Comparison of ENCODE assay signal across 1 cellular context in genomic region chr7:36366649-36367560, GRCh38.
TF ChIP-seq lines count a peak whose summit lies in the region.

No MANE protein-coding gene starts in this region.

TF ChIP-seq in HepG2, 621 proteins besides CTCF, POLR2A, EP300 and RAD21 (continued from another document and continues in another):
- peak; percentile 48; the same call in 1 of the 2 replicates for TF ChIP-seq ZNF788 (CRISPR knock-in tag; IDR thresholded peaks at IDR 0.05; ENCODE audit: borderline replicate concordance)
- no peak for TF ChIP-seq FOSL1 (CRISPR knock-in tag; IDR thresholded peaks at IDR 0.05; ENCODE audit: borderline replicate concordance)
- TF ChIP-seq KAT2B (IDR thresholded peaks at IDR 0.05; ENCODE audit: borderline replicate concordance, low read depth, low read length), result no peak
- no peak for TF ChIP-seq FIP1L1 (IDR thresholded peaks at IDR 0.05; ENCODE audit: borderline replicate concordance, insufficient read depth, low read depth, low read length)
- no peak for TF ChIP-seq ZNF530 (CRISPR knock-in tag; IDR thresholded peaks at IDR 0.05; ENCODE audit: low read depth)
- TF ChIP-seq ZKSCAN1 (IDR thresholded peaks at IDR 0.05; ENCODE audit: low read length), result no peak
- peak; percentile 82 for TF ChIP-seq POGK (CRISPR knock-in tag; conservative IDR thresholded peaks at IDR 0.05)
- TF ChIP-seq BORCS8-MEF2B (CRISPR knock-in tag; IDR thresholded peaks at IDR 0.05), result peak; percentile 89
- no peak for TF ChIP-seq NR2F6 (IDR thresholded peaks at IDR 0.05)
- TF ChIP-seq NR2F6 (CRISPR knock-in tag; IDR thresholded peaks at IDR 0.05), result peak; percentile 13; the same call in 1 of the 2 replicates
- TF ChIP-seq SP5 (CRISPR knock-in tag; IDR thresholded peaks at IDR 0.05; ENCODE audit: borderline replicate concordance, low read depth), result no peak
- no peak for TF ChIP-seq JDP2 (CRISPR knock-in tag; IDR thresholded peaks at IDR 0.05; ENCODE audit: borderline replicate concordance)
- TF ChIP-seq PHF20 (CRISPR knock-in tag; IDR thresholded peaks at IDR 0.05), result peak; percentile 55; the same call in 1 of the 2 replicates
- peak; percentile 98 for TF ChIP-seq ZNF143 (CRISPR knock-in tag; IDR thresholded peaks at IDR 0.05)
- TF ChIP-seq NRL (CRISPR knock-in tag; IDR thresholded peaks at IDR 0.05; ENCODE audit: borderline replicate concordance), result peak; percentile 57; the same call in 1 of the 2 replicates
- TF ChIP-seq ZNF770 (CRISPR knock-in tag; IDR thresholded peaks at IDR 0.05), result peak; percentile 90
- no peak for TF ChIP-seq RARG (CRISPR knock-in tag; IDR thresholded peaks at IDR 0.05; ENCODE audit: low read depth)
- no peak for TF ChIP-seq ZFP36 (IDR thresholded peaks at IDR 0.05; ENCODE audit: borderline replicate concordance, low read depth, low read length, partially characterized antibody)
- no peak; the same call in 1 of the 2 replicates for TF ChIP-seq ZNF816 (CRISPR knock-in tag; IDR thresholded peaks at IDR 0.05; ENCODE audit: borderline replicate concordance)
- no peak for TF ChIP-seq ZNF549 (CRISPR knock-in tag; IDR thresholded peaks at IDR 0.05)
- no peak for TF ChIP-seq KLF11 (CRISPR knock-in tag; IDR thresholded peaks at IDR 0.05)
- peak; percentile 90 for TF ChIP-seq ZGPAT (CRISPR knock-in tag; IDR thresholded peaks at IDR 0.05)
- no peak for TF ChIP-seq EHMT2 (IDR thresholded peaks at IDR 0.05; ENCODE audit: borderline replicate concordance, low read depth, low read length)
- no peak for TF ChIP-seq BATF2 (CRISPR knock-in tag; IDR thresholded peaks at IDR 0.05)
- no peak for TF ChIP-seq TRIM24 (CRISPR knock-in tag; IDR thresholded peaks at IDR 0.05)
- no peak; the same call in 1 of the 2 replicates for TF ChIP-seq ZBTB26 (CRISPR knock-in tag; IDR thresholded peaks at IDR 0.05; ENCODE audit: borderline replicate concordance)
- no peak for TF ChIP-seq TOE1 (CRISPR knock-in tag; IDR thresholded peaks at IDR 0.05)
- no peak for TF ChIP-seq NR1H2 (CRISPR knock-in tag; IDR thresholded peaks at IDR 0.05; ENCODE audit: borderline replicate concordance, low read depth)
- TF ChIP-seq HBP1 (CRISPR knock-in tag; IDR thresholded peaks at IDR 0.05; ENCODE audit: low read depth), result peak; percentile 33; the same call in 1 of the 2 replicates
- TF ChIP-seq NFATC3 (CRISPR knock-in tag; IDR thresholded peaks at IDR 0.05), result 0 out of 2 replicates have a peak, but pooled peaks have one; percentile 73
- TF ChIP-seq EED (CRISPR knock-in tag; IDR thresholded peaks at IDR 0.05), result no peak
- TF ChIP-seq ATRX (CRISPR knock-in tag; IDR thresholded peaks at IDR 0.05; ENCODE audit: borderline replicate concordance), result no peak
- TF ChIP-seq SALL1 (CRISPR knock-in tag; IDR thresholded peaks at IDR 0.05), result peak; percentile 80
- TF ChIP-seq TRIM22 (IDR thresholded peaks at IDR 0.05), result no peak
- peak; percentile 52 for TF ChIP-seq HNF4A (CRISPR knock-in tag; IDR thresholded peaks at IDR 0.05)
- TF ChIP-seq ATM (IDR thresholded peaks at IDR 0.05; ENCODE audit: borderline replicate concordance), result no peak
- TF ChIP-seq E2F5 (CRISPR knock-in tag; conservative IDR thresholded peaks at IDR 0.05), result peak; percentile 83
- TF ChIP-seq ZNF550 (CRISPR knock-in tag; IDR thresholded peaks at IDR 0.05; ENCODE audit: borderline replicate concordance), result no peak
- TF ChIP-seq ARID4A (CRISPR knock-in tag; IDR thresholded peaks at IDR 0.05; ENCODE audit: borderline replicate concordance), result peak; percentile 94
- no peak for TF ChIP-seq HNF1A (IDR thresholded peaks at IDR 0.05; ENCODE audit: low read depth)
- TF ChIP-seq HNF1A (CRISPR knock-in tag; IDR thresholded peaks at IDR 0.05; ENCODE audit: borderline replicate concordance), result peak; percentile 76; the same call in 1 of the 2 replicates
- 0 out of 2 replicates have a peak, but pooled peaks have one; percentile 58 for TF ChIP-seq RFXANK (CRISPR knock-in tag; IDR thresholded peaks at IDR 0.05)
- TF ChIP-seq ZNF761 (CRISPR knock-in tag; conservative IDR thresholded peaks at IDR 0.05), result peak; percentile 27; the same call in 1 of the 2 replicates
- no peak for TF ChIP-seq JUND (CRISPR knock-in tag; IDR thresholded peaks at IDR 0.05)
